Comparison of ENCODE assay signal across 1 cellular context in the genomic region with DNA sequence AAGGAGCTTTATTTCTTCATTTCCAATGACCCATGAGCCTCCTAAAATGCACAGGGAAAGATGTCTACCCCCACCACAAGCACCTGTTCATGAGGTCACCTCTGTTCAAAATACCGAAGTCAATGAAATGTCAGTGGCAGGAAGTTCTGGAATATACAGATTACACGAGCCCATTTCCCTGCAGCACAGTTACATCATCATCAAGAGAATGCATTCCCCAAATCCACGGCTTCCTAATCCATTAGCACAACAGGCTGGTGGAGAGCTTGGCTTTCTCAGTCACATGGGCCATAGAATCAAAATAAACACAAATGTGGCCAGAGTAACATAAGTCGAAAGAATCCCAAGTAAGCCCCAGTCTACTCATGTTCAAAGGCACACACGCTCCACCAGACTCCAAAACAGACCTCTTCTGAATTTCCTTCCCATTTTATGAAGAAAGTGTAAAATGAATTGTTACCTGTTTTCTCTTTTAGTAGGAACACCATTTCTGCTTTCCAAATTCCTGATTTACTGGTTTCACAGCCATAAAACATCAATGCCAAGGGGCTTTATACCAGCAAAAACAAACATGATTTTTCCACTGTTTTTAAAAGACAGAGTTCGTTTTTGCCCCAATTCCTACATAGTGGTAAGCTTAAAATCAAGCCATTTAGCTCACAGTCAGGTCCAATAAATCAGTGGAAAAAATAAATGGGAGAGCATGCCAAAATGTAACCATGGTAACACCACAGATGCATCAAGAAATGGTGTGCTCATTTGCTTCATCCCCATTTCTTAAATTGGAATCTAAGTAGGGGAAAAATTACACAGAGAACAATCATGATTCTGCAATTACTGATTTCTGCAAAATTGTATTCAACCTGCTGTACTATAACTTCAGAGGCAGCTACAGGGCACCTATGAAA.
A peak's percentile ranks its signal among the peaks of the same experiment; 100 is the strongest.
TF ChIP-seq lines count a peak whose summit lies in the region.

No MANE protein-coding gene starts in this region.

TF ChIP-seq in K562, 482 proteins besides CTCF, POLR2A, EP300 and RAD21 (continued from another document and continues in another):
- TF ChIP-seq, protein P1, sequence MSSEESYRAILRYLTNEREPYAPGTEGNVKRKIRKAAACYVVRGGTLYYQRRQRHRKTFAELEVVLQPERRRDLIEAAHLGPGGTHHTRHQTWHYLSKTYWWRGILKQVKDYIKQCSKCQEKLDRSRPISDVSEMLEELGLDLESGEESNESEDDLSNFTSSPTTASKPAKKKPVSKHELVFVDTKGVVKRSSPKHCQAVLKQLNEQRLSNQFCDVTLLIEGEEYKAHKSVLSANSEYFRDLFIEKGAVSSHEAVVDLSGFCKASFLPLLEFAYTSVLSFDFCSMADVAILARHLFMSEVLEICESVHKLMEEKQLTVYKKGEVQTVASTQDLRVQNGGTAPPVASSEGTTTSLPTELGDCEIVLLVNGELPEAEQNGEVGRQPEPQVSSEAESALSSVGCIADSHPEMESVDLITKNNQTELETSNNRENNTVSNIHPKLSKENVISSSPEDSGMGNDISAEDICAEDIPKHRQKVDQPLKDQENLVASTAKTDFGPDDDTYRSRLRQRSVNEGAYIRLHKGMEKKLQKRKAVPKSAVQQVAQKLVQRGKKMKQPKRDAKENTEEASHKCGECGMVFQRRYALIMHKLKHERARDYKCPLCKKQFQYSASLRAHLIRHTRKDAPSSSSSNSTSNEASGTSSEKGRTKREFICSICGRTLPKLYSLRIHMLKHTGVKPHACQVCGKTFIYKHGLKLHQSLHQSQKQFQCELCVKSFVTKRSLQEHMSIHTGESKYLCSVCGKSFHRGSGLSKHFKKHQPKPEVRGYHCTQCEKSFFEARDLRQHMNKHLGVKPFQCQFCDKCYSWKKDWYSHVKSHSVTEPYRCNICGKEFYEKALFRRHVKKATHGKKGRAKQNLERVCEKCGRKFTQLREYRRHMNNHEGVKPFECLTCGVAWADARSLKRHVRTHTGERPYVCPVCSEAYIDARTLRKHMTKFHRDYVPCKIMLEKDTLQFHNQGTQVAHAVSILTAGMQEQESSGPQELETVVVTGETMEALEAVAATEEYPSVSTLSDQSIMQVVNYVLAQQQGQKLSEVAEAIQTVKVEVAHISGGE (CRISPR knock-in tag; IDR thresholded peaks at IDR 0.05) = peak in 2 of 3 experiments; percentile 59 to 95; a peak in 3 of 6 replicates
- TF ChIP-seq SIRT6 (IDR thresholded peaks at IDR 0.05; ENCODE audit: low read depth, low read length) (no peak), KDM2B (CRISPR knock-in tag; IDR thresholded peaks at IDR 0.05) (no peak), TGIF2 (CRISPR knock-in tag; IDR thresholded peaks at IDR 0.05) (no peak), GABPB2 (CRISPR knock-in tag; conservative IDR thresholded peaks at IDR 0.05) (no peak), SMARCA5 (IDR thresholded peaks at IDR 0.05) (no peak), FOXK1 (CRISPR knock-in tag; IDR thresholded peaks at IDR 0.05; ENCODE audit: borderline replicate concordance) (no peak), CREM (IDR thresholded peaks at IDR 0.05; ENCODE audit: low read depth) (peak; percentile 40; the same call in 1 of the 2 replicates), POLR2G (IDR thresholded peaks at IDR 0.05; ENCODE audit: low read depth, low read length) (no peak), RFX5 (IDR thresholded peaks at IDR 0.05; ENCODE audit: low read depth, low read length) (no peak), HLTF (IDR thresholded peaks at IDR 0.05) (no peak), HDAC3 (IDR thresholded peaks at IDR 0.05; ENCODE audit: borderline replicate concordance, partially characterized antibody) (no peak), TOE1 (IDR thresholded peaks at IDR 0.05; ENCODE audit: borderline replicate concordance) (no peak), TOE1 (CRISPR knock-in tag; IDR thresholded peaks at IDR 0.05; ENCODE audit: borderline replicate concordance, low read depth) (no peak), CBX5 (IDR thresholded peaks at IDR 0.05; ENCODE audit: borderline replicate concordance, low read depth) (no peak), KLF10 (CRISPR knock-in tag; IDR thresholded peaks at IDR 0.05) (no peak), IRF2 (CRISPR knock-in tag; IDR thresholded peaks at IDR 0.05) (no peak), SMARCC2 (IDR thresholded peaks at IDR 0.05; ENCODE audit: low read depth) (no peak)
- TF ChIP-seq, protein P2, sequence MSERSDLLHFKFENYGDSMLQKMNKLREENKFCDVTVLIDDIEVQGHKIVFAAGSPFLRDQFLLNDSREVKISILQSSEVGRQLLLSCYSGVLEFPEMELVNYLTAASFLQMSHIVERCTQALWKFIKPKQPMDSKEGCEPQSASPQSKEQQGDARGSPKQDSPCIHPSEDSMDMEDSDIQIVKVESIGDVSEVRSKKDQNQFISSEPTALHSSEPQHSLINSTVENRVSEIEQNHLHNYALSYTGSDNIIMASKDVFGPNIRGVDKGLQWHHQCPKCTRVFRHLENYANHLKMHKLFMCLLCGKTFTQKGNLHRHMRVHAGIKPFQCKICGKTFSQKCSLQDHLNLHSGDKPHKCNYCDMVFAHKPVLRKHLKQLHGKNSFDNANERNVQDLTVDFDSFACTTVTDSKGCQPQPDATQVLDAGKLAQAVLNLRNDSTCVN (CRISPR knock-in tag; IDR thresholded peaks at IDR 0.05) = no peak
- TF ChIP-seq, protein P3, sequence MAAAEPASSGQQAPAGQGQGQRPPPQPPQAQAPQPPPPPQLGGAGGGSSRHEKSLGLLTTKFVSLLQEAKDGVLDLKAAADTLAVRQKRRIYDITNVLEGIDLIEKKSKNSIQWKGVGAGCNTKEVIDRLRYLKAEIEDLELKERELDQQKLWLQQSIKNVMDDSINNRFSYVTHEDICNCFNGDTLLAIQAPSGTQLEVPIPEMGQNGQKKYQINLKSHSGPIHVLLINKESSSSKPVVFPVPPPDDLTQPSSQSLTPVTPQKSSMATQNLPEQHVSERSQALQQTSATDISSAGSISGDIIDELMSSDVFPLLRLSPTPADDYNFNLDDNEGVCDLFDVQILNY (CRISPR knock-in tag; IDR thresholded peaks at IDR 0.05) = no peak
- TF ChIP-seq, protein P4, sequence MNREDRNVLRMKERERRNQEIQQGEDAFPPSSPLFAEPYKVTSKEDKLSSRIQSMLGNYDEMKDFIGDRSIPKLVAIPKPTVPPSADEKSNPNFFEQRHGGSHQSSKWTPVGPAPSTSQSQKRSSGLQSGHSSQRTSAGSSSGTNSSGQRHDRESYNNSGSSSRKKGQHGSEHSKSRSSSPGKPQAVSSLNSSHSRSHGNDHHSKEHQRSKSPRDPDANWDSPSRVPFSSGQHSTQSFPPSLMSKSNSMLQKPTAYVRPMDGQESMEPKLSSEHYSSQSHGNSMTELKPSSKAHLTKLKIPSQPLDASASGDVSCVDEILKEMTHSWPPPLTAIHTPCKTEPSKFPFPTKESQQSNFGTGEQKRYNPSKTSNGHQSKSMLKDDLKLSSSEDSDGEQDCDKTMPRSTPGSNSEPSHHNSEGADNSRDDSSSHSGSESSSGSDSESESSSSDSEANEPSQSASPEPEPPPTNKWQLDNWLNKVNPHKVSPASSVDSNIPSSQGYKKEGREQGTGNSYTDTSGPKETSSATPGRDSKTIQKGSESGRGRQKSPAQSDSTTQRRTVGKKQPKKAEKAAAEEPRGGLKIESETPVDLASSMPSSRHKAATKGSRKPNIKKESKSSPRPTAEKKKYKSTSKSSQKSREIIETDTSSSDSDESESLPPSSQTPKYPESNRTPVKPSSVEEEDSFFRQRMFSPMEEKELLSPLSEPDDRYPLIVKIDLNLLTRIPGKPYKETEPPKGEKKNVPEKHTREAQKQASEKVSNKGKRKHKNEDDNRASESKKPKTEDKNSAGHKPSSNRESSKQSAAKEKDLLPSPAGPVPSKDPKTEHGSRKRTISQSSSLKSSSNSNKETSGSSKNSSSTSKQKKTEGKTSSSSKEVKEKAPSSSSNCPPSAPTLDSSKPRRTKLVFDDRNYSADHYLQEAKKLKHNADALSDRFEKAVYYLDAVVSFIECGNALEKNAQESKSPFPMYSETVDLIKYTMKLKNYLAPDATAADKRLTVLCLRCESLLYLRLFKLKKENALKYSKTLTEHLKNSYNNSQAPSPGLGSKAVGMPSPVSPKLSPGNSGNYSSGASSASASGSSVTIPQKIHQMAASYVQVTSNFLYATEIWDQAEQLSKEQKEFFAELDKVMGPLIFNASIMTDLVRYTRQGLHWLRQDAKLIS (CRISPR knock-in tag; IDR thresholded peaks at IDR 0.05) = no peak
- TF ChIP-seq, protein P5, sequence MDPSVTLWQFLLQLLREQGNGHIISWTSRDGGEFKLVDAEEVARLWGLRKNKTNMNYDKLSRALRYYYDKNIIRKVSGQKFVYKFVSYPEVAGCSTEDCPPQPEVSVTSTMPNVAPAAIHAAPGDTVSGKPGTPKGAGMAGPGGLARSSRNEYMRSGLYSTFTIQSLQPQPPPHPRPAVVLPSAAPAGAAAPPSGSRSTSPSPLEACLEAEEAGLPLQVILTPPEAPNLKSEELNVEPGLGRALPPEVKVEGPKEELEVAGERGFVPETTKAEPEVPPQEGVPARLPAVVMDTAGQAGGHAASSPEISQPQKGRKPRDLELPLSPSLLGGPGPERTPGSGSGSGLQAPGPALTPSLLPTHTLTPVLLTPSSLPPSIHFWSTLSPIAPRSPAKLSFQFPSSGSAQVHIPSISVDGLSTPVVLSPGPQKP (CRISPR knock-in tag; IDR thresholded peaks at IDR 0.05) = no peak
- TF ChIP-seq, protein P6, sequence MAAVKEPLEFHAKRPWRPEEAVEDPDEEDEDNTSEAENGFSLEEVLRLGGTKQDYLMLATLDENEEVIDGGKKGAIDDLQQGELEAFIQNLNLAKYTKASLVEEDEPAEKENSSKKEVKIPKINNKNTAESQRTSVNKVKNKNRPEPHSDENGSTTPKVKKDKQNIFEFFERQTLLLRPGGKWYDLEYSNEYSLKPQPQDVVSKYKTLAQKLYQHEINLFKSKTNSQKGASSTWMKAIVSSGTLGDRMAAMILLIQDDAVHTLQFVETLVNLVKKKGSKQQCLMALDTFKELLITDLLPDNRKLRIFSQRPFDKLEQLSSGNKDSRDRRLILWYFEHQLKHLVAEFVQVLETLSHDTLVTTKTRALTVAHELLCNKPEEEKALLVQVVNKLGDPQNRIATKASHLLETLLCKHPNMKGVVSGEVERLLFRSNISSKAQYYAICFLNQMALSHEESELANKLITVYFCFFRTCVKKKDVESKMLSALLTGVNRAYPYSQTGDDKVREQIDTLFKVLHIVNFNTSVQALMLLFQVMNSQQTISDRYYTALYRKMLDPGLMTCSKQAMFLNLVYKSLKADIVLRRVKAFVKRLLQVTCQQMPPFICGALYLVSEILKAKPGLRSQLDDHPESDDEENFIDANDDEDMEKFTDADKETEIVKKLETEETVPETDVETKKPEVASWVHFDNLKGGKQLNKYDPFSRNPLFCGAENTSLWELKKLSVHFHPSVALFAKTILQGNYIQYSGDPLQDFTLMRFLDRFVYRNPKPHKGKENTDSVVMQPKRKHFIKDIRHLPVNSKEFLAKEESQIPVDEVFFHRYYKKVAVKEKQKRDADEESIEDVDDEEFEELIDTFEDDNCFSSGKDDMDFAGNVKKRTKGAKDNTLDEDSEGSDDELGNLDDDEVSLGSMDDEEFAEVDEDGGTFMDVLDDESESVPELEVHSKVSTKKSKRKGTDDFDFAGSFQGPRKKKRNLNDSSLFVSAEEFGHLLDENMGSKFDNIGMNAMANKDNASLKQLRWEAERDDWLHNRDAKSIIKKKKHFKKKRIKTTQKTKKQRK (IDR thresholded peaks at IDR 0.05; ENCODE audit: borderline replicate concordance, low read depth, low read length) = no peak; the same call in 1 of the 2 replicates
- TF ChIP-seq, protein P7, sequence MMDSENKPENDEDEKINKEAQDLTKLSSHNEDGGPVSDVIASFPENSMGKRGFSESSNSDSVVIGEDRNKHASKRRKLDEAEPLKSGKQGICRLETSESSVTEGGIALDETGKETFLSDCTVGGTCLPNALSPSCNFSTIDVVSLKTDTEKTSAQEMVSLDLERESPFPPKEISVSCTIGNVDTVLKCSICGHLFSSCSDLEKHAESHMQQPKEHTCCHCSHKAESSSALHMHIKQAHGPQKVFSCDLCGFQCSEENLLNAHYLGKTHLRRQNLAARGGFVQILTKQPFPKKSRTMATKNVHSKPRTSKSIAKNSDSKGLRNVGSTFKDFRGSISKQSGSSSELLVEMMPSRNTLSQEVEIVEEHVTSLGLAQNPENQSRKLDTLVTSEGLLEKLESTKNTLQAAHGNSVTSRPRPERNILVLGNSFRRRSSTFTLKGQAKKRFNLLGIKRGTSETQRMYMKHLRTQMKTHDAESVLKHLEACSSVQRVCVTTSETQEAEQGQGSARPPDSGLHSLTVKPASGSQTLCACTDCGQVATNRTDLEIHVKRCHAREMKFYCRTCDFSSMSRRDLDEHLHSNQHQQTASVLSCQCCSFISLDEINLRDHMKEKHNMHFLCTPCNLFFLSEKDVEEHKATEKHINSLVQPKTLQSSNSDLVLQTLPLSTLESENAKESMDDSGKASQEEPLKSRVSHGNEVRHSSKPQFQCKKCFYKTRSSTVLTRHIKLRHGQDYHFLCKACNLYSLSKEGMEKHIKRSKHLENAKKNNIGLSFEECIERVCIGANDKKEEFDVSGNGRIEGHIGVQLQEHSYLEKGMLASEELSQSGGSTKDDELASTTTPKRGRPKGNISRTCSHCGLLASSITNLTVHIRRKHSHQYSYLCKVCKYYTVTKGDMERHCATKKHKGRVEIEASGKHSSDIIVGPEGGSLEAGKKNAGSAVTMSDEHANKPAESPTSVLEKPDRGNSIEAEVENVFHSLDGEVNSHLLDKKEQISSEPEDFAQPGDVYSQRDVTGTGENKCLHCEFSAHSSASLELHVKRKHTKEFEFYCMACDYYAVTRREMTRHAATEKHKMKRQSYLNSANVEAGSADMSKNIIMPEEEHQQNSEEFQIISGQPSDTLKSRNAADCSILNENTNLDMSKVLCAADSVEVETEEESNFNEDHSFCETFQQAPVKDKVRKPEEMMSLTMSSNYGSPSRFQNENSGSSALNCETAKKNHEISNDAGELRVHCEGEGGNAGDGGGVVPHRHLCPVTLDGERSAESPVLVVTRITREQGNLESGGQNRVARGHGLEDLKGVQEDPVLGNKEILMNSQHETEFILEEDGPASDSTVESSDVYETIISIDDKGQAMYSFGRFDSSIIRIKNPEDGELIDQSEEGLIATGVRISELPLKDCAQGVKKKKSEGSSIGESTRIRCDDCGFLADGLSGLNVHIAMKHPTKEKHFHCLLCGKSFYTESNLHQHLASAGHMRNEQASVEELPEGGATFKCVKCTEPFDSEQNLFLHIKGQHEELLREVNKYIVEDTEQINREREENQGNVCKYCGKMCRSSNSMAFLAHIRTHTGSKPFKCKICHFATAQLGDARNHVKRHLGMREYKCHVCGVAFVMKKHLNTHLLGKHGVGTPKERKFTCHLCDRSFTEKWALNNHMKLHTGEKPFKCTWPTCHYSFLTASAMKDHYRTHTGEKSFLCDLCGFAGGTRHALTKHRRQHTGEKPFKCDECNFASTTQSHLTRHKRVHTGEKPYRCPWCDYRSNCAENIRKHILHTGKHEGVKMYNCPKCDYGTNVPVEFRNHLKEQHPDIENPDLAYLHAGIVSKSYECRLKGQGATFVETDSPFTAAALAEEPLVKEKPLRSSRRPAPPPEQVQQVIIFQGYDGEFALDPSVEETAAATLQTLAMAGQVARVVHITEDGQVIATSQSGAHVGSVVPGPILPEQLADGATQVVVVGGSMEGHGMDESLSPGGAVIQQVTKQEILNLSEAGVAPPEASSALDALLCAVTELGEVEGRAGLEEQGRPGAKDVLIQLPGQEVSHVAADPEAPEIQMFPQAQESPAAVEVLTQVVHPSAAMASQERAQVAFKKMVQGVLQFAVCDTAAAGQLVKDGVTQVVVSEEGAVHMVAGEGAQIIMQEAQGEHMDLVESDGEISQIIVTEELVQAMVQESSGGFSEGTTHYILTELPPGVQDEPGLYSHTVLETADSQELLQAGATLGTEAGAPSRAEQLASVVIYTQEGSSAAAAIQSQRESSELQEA (IDR thresholded peaks at IDR 0.05; ENCODE audit: low read depth) = no peak
